1 cellular context compared by ENCODE assay signal in genomic region chr11:112583246-112583893, GRCh38.
TF ChIP-seq lines count a peak whose summit lies in the region.

No MANE protein-coding gene starts in this region.

TF ChIP-seq in GM12878, 131 proteins besides CTCF, POLR2A, EP300 and RAD21 (continued from another document):
- no peak for TF ChIP-seq ZNF592 (IDR thresholded peaks at IDR 0.05)
- TF ChIP-seq MEF2B (IDR thresholded peaks at IDR 0.05; ENCODE audit: partially characterized antibody, poor library complexity, severe bottlenecking) = peak; percentile 67
- TF ChIP-seq BHLHE40 (IDR thresholded peaks at IDR 0.05; ENCODE audit: borderline replicate concordance in 1 of 2, low read depth in 2 of 2, low read length in 1 of 2) = peak; percentile 77 to 79
- TF ChIP-seq SRF (IDR thresholded peaks at IDR 0.05; ENCODE audit: low read depth in 2 of 2, low read length in 2 of 2) = 0 out of 4 replicates have a peak, but pooled peaks of 1 of the 2 experiments have one; percentile 14
- peak; percentile 98 for TF ChIP-seq MTA3 (IDR thresholded peaks at IDR 0.05; ENCODE audit: borderline replicate concordance, low read length)
- peak; percentile 82 for TF ChIP-seq FOXM1 (IDR thresholded peaks at IDR 0.05; ENCODE audit: low read depth, low read length)
- peak; percentile 95 for TF ChIP-seq EED (IDR thresholded peaks at IDR 0.05; ENCODE audit: low read depth)
- TF ChIP-seq BCL11A (IDR thresholded peaks at IDR 0.05; ENCODE audit: low read depth, low read length) = peak; percentile 85
- peak; percentile 68 for TF ChIP-seq IKZF1 (conservative IDR thresholded peaks at IDR 0.05)
- TF ChIP-seq CREB1 (IDR thresholded peaks at IDR 0.05; ENCODE audit: low read depth) = peak; percentile 56; the same call in 1 of the 2 replicates
- no peak for TF ChIP-seq CBX3 (IDR thresholded peaks at IDR 0.05; ENCODE audit: borderline replicate concordance, low read depth)
- peak; percentile 41; the same call in 1 of the 2 replicates for TF ChIP-seq PKNOX1 (IDR thresholded peaks at IDR 0.05)
- peak in 1 of 2 experiments; percentile 80; a peak in 1 of 4 replicates for TF ChIP-seq CEBPB (IDR thresholded peaks at IDR 0.05; ENCODE audit: borderline replicate concordance in 1 of 2, low read depth in 2 of 2, low read length in 2 of 2)
- no peak for TF ChIP-seq NRF1 (conservative IDR thresholded peaks at IDR 0.05; ENCODE audit: low read depth, low read length)
- no peak for TF ChIP-seq EZH2 (IDR thresholded peaks at IDR 0.05; ENCODE audit: borderline replicate concordance, control insufficient read depth, low read depth, low read length)
- TF ChIP-seq HDGF (IDR thresholded peaks at IDR 0.05) = no peak
- peak; percentile 91 for TF ChIP-seq NFIC (IDR thresholded peaks at IDR 0.05; ENCODE audit: low read depth, low read length)
- peak; percentile 57; the same call in 1 of the 2 replicates for TF ChIP-seq PAX5 (IDR thresholded peaks at IDR 0.05; ENCODE audit: borderline replicate concordance, low read depth, low read length)
- no peak for TF ChIP-seq ZNF207 (IDR thresholded peaks at IDR 0.05; ENCODE audit: borderline replicate concordance)
- peak; percentile 23 for TF ChIP-seq PBX3 (IDR thresholded peaks at IDR 0.05; ENCODE audit: insufficient replicate concordance, low read depth, low read length)
- TF ChIP-seq CBX5 (IDR thresholded peaks at IDR 0.05; ENCODE audit: low read depth) = peak; percentile 84; the same call in 1 of the 2 replicates
- TF ChIP-seq TCF7 (IDR thresholded peaks at IDR 0.05; ENCODE audit: borderline replicate concordance) = peak; percentile 99
- peak; percentile 85 for TF ChIP-seq CBFB (IDR thresholded peaks at IDR 0.05; ENCODE audit: low read depth)
- TF ChIP-seq RAD51 (IDR thresholded peaks at IDR 0.05) = no peak
- peak in 1 of 2 experiments; percentile 64; a peak in 2 of 4 replicates for TF ChIP-seq ETV6 (conservative IDR thresholded peaks at IDR 0.05 in 1 of 2, IDR thresholded peaks at IDR 0.05 in 1 of 2; ENCODE audit: borderline replicate concordance in 1 of 2, low read depth in 1 of 2)
- TF ChIP-seq ATF2 (IDR thresholded peaks at IDR 0.05; ENCODE audit: low read length) = peak; percentile 89
- 0 out of 2 replicates have a peak, but pooled peaks have one; percentile 18 for TF ChIP-seq RELB (IDR thresholded peaks at IDR 0.05; ENCODE audit: low read depth)
- no peak for TF ChIP-seq TCF3 (IDR thresholded peaks at IDR 0.05; ENCODE audit: borderline replicate concordance, insufficient read depth, low read depth, low read length)
- peak; percentile 75 to 87 for TF ChIP-seq IKZF2 (IDR thresholded peaks at IDR 0.05)
- peak; percentile 56; the same call in 1 of the 2 replicates for TF ChIP-seq NR2F1 (conservative IDR thresholded peaks at IDR 0.05)
- peak; percentile 100 for TF ChIP-seq RUNX3 (IDR thresholded peaks at IDR 0.05; ENCODE audit: low read length)
- peak; percentile 77; the same call in 1 of the 2 replicates for TF ChIP-seq CREM (IDR thresholded peaks at IDR 0.05; ENCODE audit: low read depth)
- TF ChIP-seq TBL1XR1 (IDR thresholded peaks at IDR 0.05; ENCODE audit: low read depth, low read length) = peak; percentile 90
- TF ChIP-seq MLLT1 (IDR thresholded peaks at IDR 0.05) = 0 out of 2 replicates have a peak, but pooled peaks have one; percentile 24
- TF ChIP-seq JUNB (IDR thresholded peaks at IDR 0.05) = peak; percentile 90
- peak; percentile 50; the same call in 1 of the 2 replicates for TF ChIP-seq DPF2 (IDR thresholded peaks at IDR 0.05)
- TF ChIP-seq SREBF2 (IDR thresholded peaks at IDR 0.05; ENCODE audit: low read length) = no peak
- TF ChIP-seq SREBF1 (IDR thresholded peaks at IDR 0.05; ENCODE audit: low read length) = no peak
- no peak for TF ChIP-seq ZNF622 (IDR thresholded peaks at IDR 0.05)
- TF ChIP-seq MEF2A (IDR thresholded peaks at IDR 0.05; ENCODE audit: insufficient read depth, low read depth, low read length) = peak; percentile 90
- peak; percentile 54 for TF ChIP-seq BCL3 (IDR thresholded peaks at IDR 0.05; ENCODE audit: borderline replicate concordance, insufficient read depth, low read depth, low read length, poor library complexity, severe bottlenecking)
